ENCODE assay signal across 22 cellular contexts in genomic region chr5:53712327-53712726, GRCh38.
"Had no signal": no experiment of that assay in that cellular context is flagged by ENCODE, and none has a peak within 500 bp of the region (broad histone marks: within the 10 kb centered on the region; RNA-seq: fewer than 3 reads in every experiment).

No MANE protein-coding gene starts in this region.

- DNase-seq: activated CD4-positive, alpha-beta T cell treated with anti-CD3 and anti-CD28 coated beads for 1 hour; activated CD4-positive, alpha-beta T cell treated with anti-CD3 and anti-CD28 coated beads, Interleukin-2, amount 50 U/mL, for 4 hours; activated naive CD4-positive, alpha-beta T cell treated with Interleukin-2 at 50 U/mL for 16 hours; activated T-cell treated with anti-CD3 and anti-CD28 coated beads for 4 hours; anterior cingulate cortex; brain microvascular endothelial cell; effector memory CD4-positive, alpha-beta T cell; hypothalamus; kidney glomerular epithelial cell; left ventricle myocardium superior; mesendoderm; occipital lobe; stimulated activated CD4-positive, alpha-beta T cell treated with anti-CD3 and anti-CD28 coated beads, Interleukin-1b, Interleukin-23, amount 100 ng/mL, for 48 hours; stomach; upper lobe of right lung had no signal

- H3K9me3 ChIP-seq: prostate gland, thoracic aorta had no signal

- H3K27ac ChIP-seq: brain microvascular endothelial cell, prostate gland, stomach, thoracic aorta, upper lobe of right lung, VCaP had no signal

- H3K27me3 ChIP-seq: brain microvascular endothelial cell, stomach, upper lobe of right lung had no signal

- H3K4me3 Mint-ChIP-seq: activated T-helper 17 cell treated with anti-CD3 and anti-CD28 coated beads, Interleukin-2, amount 50 U/mL, for 72 hours; dendritic cell treated with granulocyte-macrophage colony-stimulating factor and Interleukin-4, amounts not matched to agents 40 ng/mL and 50 ng/mL, for 4 days; nephron had no signal

- H3K4me1 ChIP-seq: prostate gland, stomach, upper lobe of right lung had no signal

- H3K4me1 Mint-ChIP-seq: activated T-helper 17 cell treated with anti-CD3 and anti-CD28 coated beads, Interleukin-2, amount 50 U/mL, for 72 hours; nephron had no signal

- H3K4me3 ChIP-seq: prostate gland, stomach, thoracic aorta, upper lobe of right lung had no signal

- ATAC-seq: activated T-helper 17 cell treated with anti-CD3 and anti-CD28 coated beads, Interleukin-2, amount 50 U/mL, for 72 hours; left ventricle myocardium superior; sciatic nerve; upper lobe of right lung had no signal

- H3K36me3 ChIP-seq: brain microvascular endothelial cell, prostate gland, stomach, thoracic aorta, upper lobe of right lung had no signal

- H3K27ac Mint-ChIP-seq: activated T-helper 17 cell treated with anti-CD3 and anti-CD28 coated beads, Interleukin-2, amount 50 U/mL, for 72 hours; dendritic cell treated with granulocyte-macrophage colony-stimulating factor and Interleukin-4, amounts not matched to agents 40 ng/mL and 50 ng/mL, for 4 days; nephron had no signal

- H3K27me3 Mint-ChIP-seq: activated T-helper 17 cell treated with anti-CD3 and anti-CD28 coated beads, Interleukin-2, amount 50 U/mL, for 72 hours; dendritic cell treated with granulocyte-macrophage colony-stimulating factor and Interleukin-4, amounts not matched to agents 40 ng/mL and 50 ng/mL, for 4 days had no signal
